8 cellular contexts compared by ENCODE assay signal in genomic region chr1:46442317-46443161, GRCh38. TPM values are rescaled to one million over a fixed set of nuclear protein-coding genes. Genes with fewer than 3 reads are reported as not detected.
DNase-seq lines count a peak whose midpoint lies in the region; ATAC-seq and TF ChIP-seq lines count a peak whose summit lies in the region.

No MANE protein-coding gene starts in this region.

- H3K36me3 ChIP-seq in mesenchymal stem cell (ENCODE audit: control insufficient read depth in 1 of 2, insufficient read depth in 2 of 2, low read depth in 1 of 2, low read length in 2 of 2), result no peaks in the 10 kb centered on the region

- peak overlapping the region; percentile 57 for H3K27ac Mint-ChIP-seq in activated CD4-positive, alpha-beta memory T cell treated with anti-CD3 and anti-CD28 coated beads, Interleukin-2, amount 10 ng/mL, durations not matched to agents 7 days and 5 days

- no peak overlapping the region for H3K4ac ChIP-seq in mesenchymal stem cell (ENCODE audit: low read depth in 1 of 2, low read length in 2 of 2)

- DNase-seq in NCI-H524 treated with DMSO at 0.1 percent for 48 hours (lab: John Stamatoyannopoulos, UW) (peak; percentile 46), mesenchymal stem cell (peak; percentile 76)
- peak; percentile 73 for DNase-seq in activated CD4-positive, alpha-beta memory T cell treated with anti-CD3 and anti-CD28 coated beads, Interleukin-2, amount 10 ng/mL, durations not matched to agents 7 days and 5 days
- peak; percentile 50 for DNase-seq in effector CD4-positive, alpha-beta T cell
- DNase-seq in stimulated activated CD8-positive, alpha-beta memory T cell treated with anti-CD3 and anti-CD28 coated beads, Interleukin-12 subunit alpha, Interleukin-12 subunit beta, amount 100 ng/mL, for 4 hours (ENCODE audit: low read depth), result peak; percentile 42

- H2BK120ac ChIP-seq in mesenchymal stem cell (ENCODE audit: low read depth, low read length), result no peak overlapping the region

- no peak overlapping the region for H2AK5ac ChIP-seq in mesenchymal stem cell (ENCODE audit: low read length, severe bottlenecking)

- peaks cover 13% of the 10 kb centered on the region for H3K4me1 Mint-ChIP-seq in activated CD4-positive, alpha-beta memory T cell treated with anti-CD3 and anti-CD28 coated beads, Interleukin-2, amount 10 ng/mL, durations not matched to agents 7 days and 5 days

- ATAC-seq in HG03108 (IDR thresholded peaks at IDR 0.05; ENCODE audit: unreplicated experiment), result peak; percentile 68

- no peak overlapping the region for H3K18ac ChIP-seq in mesenchymal stem cell (ENCODE audit: low read depth in 1 of 2, low read length in 2 of 2)

- no peak overlapping the region for H2BK12ac ChIP-seq in mesenchymal stem cell (ENCODE audit: low read length in 2 of 2)

- no peaks in the 10 kb centered on the region for H3K9me3 Mint-ChIP-seq in activated CD4-positive, alpha-beta memory T cell treated with anti-CD3 and anti-CD28 coated beads, Interleukin-2, amount 10 ng/mL, durations not matched to agents 7 days and 5 days

- POLR2A ChIA-PET in activated CD4-positive, alpha-beta memory T cell treated with anti-CD3 and anti-CD28 coated beads, Interleukin-2, amount 10 ng/mL, durations not matched to agents 7 days and 5 days (lab: Charles Lee), result no interaction called here

- H3K27me3 Mint-ChIP-seq in activated CD4-positive, alpha-beta memory T cell treated with anti-CD3 and anti-CD28 coated beads, Interleukin-2, amount 10 ng/mL, durations not matched to agents 7 days and 5 days, result peaks cover 27% of the 10 kb centered on the region

- H3K27me3 ChIP-seq in mesenchymal stem cell (ENCODE audit: control insufficient read depth in 1 of 2, insufficient read depth in 1 of 2, low read length in 2 of 2), result peaks cover 46 to 53% of the 10 kb centered on the region in 2 experiments

- H3K14ac ChIP-seq in mesenchymal stem cell (ENCODE audit: low read length in 2 of 2), result no peak overlapping the region

- CTCF ChIA-PET in activated CD4-positive, alpha-beta memory T cell treated with anti-CD3 and anti-CD28 coated beads, Interleukin-2, amount 10 ng/mL, durations not matched to agents 7 days and 5 days (lab: Charles Lee), result interaction anchor here (0.6 to 5.5 kb wide), 27 partner anchors 8 to 433 kb away, joined by 3 to 89 read pairs (median 3); partner anchors contain the start of gene MOB3C

- WGBS in mesenchymal stem cell, result 10% methylated on average over 25 of the region's 25 CpGs

- H3K4me3 ChIP-seq in GM12875 (ENCODE audit: low read depth, low read length), result no peak overlapping the region
- peak overlapping the region; percentile 43 to 79 for H3K4me3 ChIP-seq in mesenchymal stem cell (ENCODE audit: insufficient read depth in 1 of 2, low read depth in 1 of 2, low read length in 2 of 2)

- H4K91ac ChIP-seq in mesenchymal stem cell (ENCODE audit: low read length), result no peak overlapping the region

- H3K9ac ChIP-seq in mesenchymal stem cell (ENCODE audit: low read length), result peak overlapping the region; percentile 77

- no peaks in the 10 kb centered on the region for H3K9me3 ChIP-seq in mesenchymal stem cell (ENCODE audit: control insufficient read depth, low read length)

- peak overlapping the region; percentile 76 for H3K4me2 ChIP-seq in mesenchymal stem cell (ENCODE audit: low read length, poor library complexity, severe bottlenecking)

- no peak overlapping the region for H4K8ac ChIP-seq in mesenchymal stem cell (ENCODE audit: low read length)

- peaks cover 3% of the 10 kb centered on the region for H3K4me1 ChIP-seq in mesenchymal stem cell (ENCODE audit: control insufficient read depth, insufficient read depth, low read depth, low read length)

- H3K23ac ChIP-seq in mesenchymal stem cell (ENCODE audit: low read length in 2 of 2), result no peak overlapping the region

- peak overlapping the region; percentile 78 for H3K4me3 Mint-ChIP-seq in activated CD4-positive, alpha-beta memory T cell treated with anti-CD3 and anti-CD28 coated beads, Interleukin-2, amount 10 ng/mL, durations not matched to agents 7 days and 5 days

- H3K79me1 ChIP-seq in mesenchymal stem cell (replicated peaks; ENCODE audit: low read length, poor library complexity, severe bottlenecking), result no peaks in the 10 kb centered on the region

- peak overlapping the region; percentile 70 for H3K27ac ChIP-seq in 22Rv1
- H3K27ac ChIP-seq in mesenchymal stem cell (ENCODE audit: low read length, poor library complexity, severe bottlenecking), result no peak overlapping the region

- H2AFZ ChIP-seq in mesenchymal stem cell (ENCODE audit: low read depth, low read length), result peak overlapping the region; percentile 76

- no peak overlapping the region for H2BK5ac ChIP-seq in mesenchymal stem cell (ENCODE audit: low read depth, low read length, poor library complexity, severe bottlenecking)

- TF ChIP-seq CTCF in 22Rv1 (IDR thresholded peaks at IDR 0.05) (peak; percentile 97), GM12875 (IDR thresholded peaks at IDR 0.05; ENCODE audit: borderline replicate concordance, insufficient read depth, low read depth, low read length) (peak; percentile 94)

- H2BK15ac ChIP-seq in mesenchymal stem cell (ENCODE audit: low read depth, poor library complexity, severe bottlenecking), result no peak overlapping the region

- no peaks in the 10 kb centered on the region for H3K36me3 Mint-ChIP-seq in activated CD4-positive, alpha-beta memory T cell treated with anti-CD3 and anti-CD28 coated beads, Interleukin-2, amount 10 ng/mL, durations not matched to agents 7 days and 5 days (ENCODE audit: low read depth)

RNA-seq across cellular contexts. Expression of gene DMBX1, which starts 47.1 kb away (rescaled TPM):
- under 1 TPM; 0.30 to 0.38 TPM for total RNA-seq in activated CD4-positive, alpha-beta memory T cell treated with anti-CD3 and anti-CD28 coated beads, Interleukin-2, amount 10 ng/mL, durations not matched to agents 7 days and 5 days
- polyA plus RNA-seq in mesenchymal stem cell (2013, experiment 1 of 2), result not detected
- not detected for polyA plus RNA-seq in mesenchymal stem cell (2013, experiment 2 of 2)

RNA-seq across cellular contexts. Expression of gene FAAH, which starts 48.4 kb away (rescaled TPM):
- total RNA-seq in activated CD4-positive, alpha-beta memory T cell treated with anti-CD3 and anti-CD28 coated beads, Interleukin-2, amount 10 ng/mL, durations not matched to agents 7 days and 5 days, result 1 to 10 TPM; 4.0 to 4.3 TPM
- polyA plus RNA-seq in mesenchymal stem cell (2013, experiment 1 of 2), result 0.48 TPM
- polyA plus RNA-seq in mesenchymal stem cell (2013, experiment 2 of 2), result 0.58 TPM
